In the genomic region with DNA sequence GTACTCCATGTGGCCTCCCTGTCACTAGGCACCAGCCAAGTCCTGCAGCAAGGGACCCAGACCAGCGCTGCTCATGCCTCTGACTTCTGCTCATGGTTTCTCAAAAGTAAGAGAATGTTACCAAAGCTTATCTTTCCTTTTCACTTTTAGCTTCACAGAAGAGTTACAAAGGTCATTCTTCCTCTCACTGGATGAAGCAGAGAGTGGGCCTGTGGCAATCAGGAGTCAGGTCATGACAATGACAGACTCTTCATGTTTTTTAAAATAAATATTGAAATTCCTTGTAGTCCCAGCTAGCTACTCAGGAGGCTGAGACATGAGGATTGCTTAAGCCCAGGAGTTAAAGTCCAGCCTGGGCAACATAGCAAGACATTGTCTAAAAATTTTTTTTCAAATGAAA, we compare ENCODE assay signal across 23 cellular contexts.
"Had no signal": no experiment of that assay in that cellular context is flagged by ENCODE, and none has a peak within 500 bp of the region (broad histone marks: within the 10 kb centered on the region; RNA-seq: fewer than 3 reads in every experiment).

No MANE protein-coding gene starts in this region.

- ATAC-seq: Panc1, PC-3, T-cell had no signal

- H3K27ac Mint-ChIP-seq: T-cell; T-helper 1 cell treated with Interleukin-12 subunit alpha and Interleukin-12 subunit beta and Interleukin-4 antibody, amounts not matched to agents 30 μg/mL and 1 μg/mL, for 36 hours had no signal

- H3K9me3 ChIP-seq: SK-N-SH had no signal

- DNase-seq: Karpas-422, KG1, MM.1S, NCI-H1092 treated with DMSO at 0.1 percent for 48 hours, NCI-H1436, NCI-H187, NCI-H2029, NCI-H2081 treated with DMSO at 0.1 percent for 48 hours, NCI-H2171, NCI-H226, NCI-H446, NCI-H510A, NCI-H524 treated with DMSO at 0.1 percent for 48 hours, NCI-H69, NCI-H774, PC-3, SHP77, SK-N-SH, SW 1271, T-cell had no signal

- H3K27me3 Mint-ChIP-seq: T-cell had no signal

- H3K9ac ChIP-seq: SK-N-SH had no signal

- H3K27ac ChIP-seq: RWPE1 had no signal

- H3K4me3 Mint-ChIP-seq: T-cell; T-helper 1 cell treated with Interleukin-12 subunit alpha and Interleukin-12 subunit beta and Interleukin-4 antibody, amounts not matched to agents 30 μg/mL and 1 μg/mL, for 36 hours had no signal

- H3K4me1 Mint-ChIP-seq: T-cell had no signal

- H3K4me2 ChIP-seq: SK-N-SH had no signal

- H3K9me3 Mint-ChIP-seq: T-cell; T-helper 1 cell treated with Interleukin-12 subunit alpha and Interleukin-12 subunit beta and Interleukin-4 antibody, amounts not matched to agents 30 μg/mL and 1 μg/mL, for 36 hours had no signal

- H3K36me3 Mint-ChIP-seq: T-cell had no signal
